In the genomic region with DNA sequence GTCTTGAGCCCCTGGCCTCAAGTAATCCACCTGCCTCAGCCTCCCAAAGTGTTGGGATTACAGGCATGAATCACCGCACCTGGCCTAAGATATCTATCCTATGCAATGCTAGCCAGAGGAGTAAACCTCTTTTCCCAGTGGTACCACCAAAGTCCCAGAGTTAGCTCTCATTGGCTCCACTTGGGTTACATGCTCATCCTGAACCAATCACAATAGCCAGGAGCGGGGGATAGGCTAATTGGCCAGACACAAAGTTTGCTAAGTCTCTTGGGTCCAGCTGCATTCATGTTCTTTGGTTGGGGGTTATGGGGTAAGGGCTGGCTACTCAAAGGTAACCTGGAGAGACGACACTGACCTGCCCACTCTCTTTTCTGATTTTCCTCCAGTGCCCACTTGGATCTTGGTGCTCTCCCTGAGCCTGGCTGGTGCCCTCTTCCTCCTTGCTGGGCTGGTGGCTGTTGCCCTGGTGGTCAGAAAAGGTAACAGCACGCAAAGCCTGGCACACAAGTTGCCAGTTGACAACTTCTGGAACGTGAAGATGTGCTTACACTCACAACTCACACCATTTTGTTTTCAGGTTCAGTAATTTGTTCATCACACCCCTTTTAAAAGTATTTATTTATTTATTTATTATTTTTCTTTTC, we compare ENCODE assay signal across 8 cellular contexts.
DNase-seq lines count a peak whose midpoint lies in the region; ATAC-seq and TF ChIP-seq lines count a peak whose summit lies in the region.

No MANE protein-coding gene starts in this region.

- H3K36me3 ChIP-seq in RWPE2 (ENCODE audit: low read depth): no peaks in the 10 kb centered on the region

- TF ChIP-seq CTCF in 22Rv1 (IDR thresholded peaks at IDR 0.05): peak; percentile 77
- TF ChIP-seq CTCF in RWPE2 (IDR thresholded peaks at IDR 0.05; ENCODE audit: poor library complexity, severe bottlenecking): peak; percentile 26

- no peaks in the 10 kb centered on the region for H3K27me3 ChIP-seq in RWPE2 (ENCODE audit: insufficient read depth, poor library complexity, severe bottlenecking)

- ATAC-seq in RWPE2 (ENCODE audit: low read depth) (peak; percentile 22; the same call in 1 of the 3 replicates), HG03342 (IDR thresholded peaks at IDR 0.05; ENCODE audit: unreplicated experiment) (no peak), HG03571 (IDR thresholded peaks at IDR 0.05; ENCODE audit: unreplicated experiment) (no peak)

- no peak overlapping the region for H3K27ac ChIP-seq in 22Rv1
- no peak overlapping the region for H3K27ac ChIP-seq in RWPE2 (ENCODE audit: poor library complexity, severe bottlenecking)

- no peaks in the 10 kb centered on the region for H3K4me1 ChIP-seq in RWPE2 (ENCODE audit: insufficient read depth, poor library complexity, severe bottlenecking)

- DNase-seq in ELF-1 (ENCODE audit: low read depth, low spot score): peak; percentile 53
- DNase-seq in RWPE2 (ENCODE audit: low spot score): no peak
- DNase-seq in glomerular visceral epithelial cell (ENCODE audit: extremely low spot score): peak; percentile 40
- no peak for DNase-seq in effector CD8-positive, alpha-beta T cell (lab: John Stamatoyannopoulos, UW)
- no peak for DNase-seq in COR-L47 (lab: John Stamatoyannopoulos, UW)

- H3K4me3 ChIP-seq in RWPE2 (ENCODE audit: severe bottlenecking): no peak overlapping the region

- no peaks in the 10 kb centered on the region for H3K9me3 ChIP-seq in RWPE2 (ENCODE audit: severe bottlenecking)

Comparison
In these comparisons a context has a peak if more than half of its experiments do, and no peak if none do; other contexts are left out.
1. DNase-seq: peak in ELF-1 (single experiment) and glomerular visceral epithelial cell (single experiment); none in RWPE2 (single experiment), effector CD8-positive, alpha-beta T cell (single experiment) and COR-L47 (single experiment).